In genomic region chr9:7154003-7154619, GRCh38 we compare ENCODE assay signal across 15 cellular contexts.
A peak's percentile ranks its signal among the peaks of the same experiment; 100 is the strongest.
DNase-seq lines count a peak whose midpoint lies in the region; ATAC-seq, FAIRE-seq and TF ChIP-seq lines count a peak whose summit lies in the region.
"Had no signal": no experiment of that assay in that cellular context is flagged by ENCODE, and none has a peak within 500 bp of the region (broad histone marks: within the 10 kb centered on the region; RNA-seq: fewer than 3 reads in every experiment).

No MANE protein-coding gene starts in this region.

- H3K4me3 Mint-ChIP-seq in activated B cell treated with CpG ODN at 0.5 μM for 24 hours: no peak overlapping the region
- no peak overlapping the region for H3K4me3 Mint-ChIP-seq in stimulated activated memory B cell treated with anti-CD40 and anti-IgM and Interleukin-4, amounts not matched to agents 10 μg/mL and 1 μg/mL and 100 μg/mL, for 72 hours
- H3K4me3 Mint-ChIP-seq: B cell; CD8-positive, alpha-beta T cell had no signal

- DNase-seq in cardiac muscle cell (ENCODE audit: low read depth in 1 of 2, low spot score in 1 of 2) (no peak), left ventricle myocardium inferior (no peak), activated B cell treated with CpG ODN at 0.5 μM for 24 hours (no peak), heart right ventricle (no peak), D721Med (ENCODE audit: insufficient read length, low spot score) (no peak), coronary artery (ENCODE audit: low spot score) (no peak)
- no peak for DNase-seq in activated T-cell treated with anti-CD3 and anti-CD28 coated beads, Interleukin-2, amount 50 U/mL, for 48 hours
- DNase-seq: CD8-positive, alpha-beta T cell; H7; NCI-H1092; NCI-H187; NCI-H510A had no signal

- H3K4me1 Mint-ChIP-seq in activated B cell treated with CpG ODN at 0.5 μM for 24 hours: peaks cover 22% of the 10 kb centered on the region
- H3K4me1 Mint-ChIP-seq in stimulated activated memory B cell treated with anti-CD40 and anti-IgM and Interleukin-4, amounts not matched to agents 10 μg/mL and 1 μg/mL and 100 μg/mL, for 72 hours: peaks cover 20% of the 10 kb centered on the region

- 57 to 64% methylated on average over 9 of the region's 9 CpGs for WGBS in heart right ventricle, 2 donors

- peaks cover 69% of the 10 kb centered on the region for H3K36me3 Mint-ChIP-seq in activated B cell treated with CpG ODN at 0.5 μM for 24 hours (ENCODE audit: low read depth)
- H3K36me3 Mint-ChIP-seq in stimulated activated memory B cell treated with anti-CD40 and anti-IgM and Interleukin-4, amounts not matched to agents 10 μg/mL and 1 μg/mL and 100 μg/mL, for 72 hours: peaks cover 83% of the 10 kb centered on the region

- H3K4me1 ChIP-seq in cardiac muscle cell (ENCODE audit: low read depth) (peaks cover 47% of the 10 kb centered on the region), left ventricle myocardium inferior (peaks cover 34% of the 10 kb centered on the region), heart right ventricle (peaks cover 0 to 41% (median 16%) of the 10 kb centered on the region in 9 donors)

- no peak overlapping the region for H3K4me3 ChIP-seq in cardiac muscle cell
- H3K4me3 ChIP-seq in left ventricle myocardium inferior: no peak overlapping the region
- H3K4me3 ChIP-seq in heart right ventricle: no peak overlapping the region
- H3K4me3 ChIP-seq in coronary artery: no peak overlapping the region

- FAIRE-seq in D721Med (lab: Jason Lieb, UNC): no peak

- no peak for ATAC-seq in activated B cell treated with CpG ODN at 0.5 μM for 24 hours (ENCODE audit: low read depth)
- ATAC-seq in heart right ventricle: peak in 5 of 8 donors; percentile 19 to 60 (median 39)
- no peak for ATAC-seq in stimulated activated memory B cell treated with anti-CD40 and anti-IgM and Interleukin-4, amounts not matched to agents 10 μg/mL and 1 μg/mL and 100 μg/mL, for 72 hours
- ATAC-seq: CD8-positive, alpha-beta T cell had no signal

- TF ChIP-seq CTCF in cardiac muscle cell (IDR thresholded peaks at IDR 0.05; ENCODE audit: low read depth, low read length) (no peak), left ventricle myocardium inferior (IDR thresholded peaks at IDR 0.05; ENCODE audit: borderline replicate concordance) (no peak), activated B cell treated with CpG ODN at 0.5 μM for 24 hours (IDR thresholded peaks at IDR 0.05) (no peak), heart right ventricle (IDR thresholded peaks at IDR 0.05) (no peak), D721Med (IDR thresholded peaks at IDR 0.05; ENCODE audit: insufficient read depth, missing control alignments) (no peak), coronary artery (IDR thresholded peaks at IDR 0.05) (no peak)

- H3K27ac Mint-ChIP-seq in activated B cell treated with CpG ODN at 0.5 μM for 24 hours: peak overlapping the region; percentile 42
- peak overlapping the region; percentile 18 for H3K27ac Mint-ChIP-seq in stimulated activated memory B cell treated with anti-CD40 and anti-IgM and Interleukin-4, amounts not matched to agents 10 μg/mL and 1 μg/mL and 100 μg/mL, for 72 hours
- H3K27ac Mint-ChIP-seq: B cell had no signal

- H3K9me3 ChIP-seq in cardiac muscle cell (ENCODE audit: low read depth): no peaks in the 10 kb centered on the region
- H3K9me3 ChIP-seq in left ventricle myocardium inferior (replicated peaks): peaks cover 5% of the 10 kb centered on the region
- H3K9me3 ChIP-seq in heart right ventricle: peaks cover 0 to 9% (median 0%) of the 10 kb centered on the region in 11 donors

- no peaks in the 10 kb centered on the region for H3K9me3 Mint-ChIP-seq in activated B cell treated with CpG ODN at 0.5 μM for 24 hours
- peaks cover 3% of the 10 kb centered on the region for H3K9me3 Mint-ChIP-seq in stimulated activated memory B cell treated with anti-CD40 and anti-IgM and Interleukin-4, amounts not matched to agents 10 μg/mL and 1 μg/mL and 100 μg/mL, for 72 hours
- H3K9me3 Mint-ChIP-seq: CD8-positive, alpha-beta T cell had no signal

- no peaks in the 10 kb centered on the region for H3K27me3 Mint-ChIP-seq in activated B cell treated with CpG ODN at 0.5 μM for 24 hours
- no peaks in the 10 kb centered on the region for H3K27me3 Mint-ChIP-seq in stimulated activated memory B cell treated with anti-CD40 and anti-IgM and Interleukin-4, amounts not matched to agents 10 μg/mL and 1 μg/mL and 100 μg/mL, for 72 hours
- H3K27me3 Mint-ChIP-seq: B cell had no signal

- POLR2A ChIA-PET in activated B cell treated with CpG ODN at 0.5 μM for 24 hours (lab: Charles Lee): no interaction called here

- H3K27me3 ChIP-seq in cardiac muscle cell (no peaks in the 10 kb centered on the region), left ventricle myocardium inferior (ENCODE audit: low read depth) (no peaks in the 10 kb centered on the region), heart right ventricle (no peaks in the 10 kb centered on the region)

- CTCF ChIA-PET in activated B cell treated with CpG ODN at 0.5 μM for 24 hours (lab: Charles Lee): no interaction called here

- intact Hi-C loops in left ventricle myocardium inferior (cut with micrococcal nuclease): no loop called here
- intact Hi-C loops in activated B cell treated with CpG ODN at 0.5 μM for 24 hours (cut with micrococcal nuclease): no loop called here
- intact Hi-C loops in heart right ventricle (cut with DNase I): no loop called here

- H3K27ac ChIP-seq in cardiac muscle cell: peak overlapping the region; percentile 82
- no peak overlapping the region for H3K27ac ChIP-seq in left ventricle myocardium inferior (replicated peaks)
- no peak overlapping the region for H3K27ac ChIP-seq in heart right ventricle
- no peak overlapping the region for H3K27ac ChIP-seq in coronary artery
- H3K27ac ChIP-seq: KMS-11 had no signal

- H3K36me3 ChIP-seq in cardiac muscle cell: no peaks in the 10 kb centered on the region
- H3K36me3 ChIP-seq in left ventricle myocardium inferior: no peaks in the 10 kb centered on the region
- H3K36me3 ChIP-seq in heart right ventricle: no peaks in the 10 kb centered on the region

Comparison
In these comparisons a context has a peak if more than half of its experiments do, and no peak if none do; other contexts are left out.
1. ATAC-seq: peak in heart right ventricle (5 of 8); none in activated B cell treated with CpG ODN at 0.5 μM for 24 hours (single experiment) and stimulated activated memory B cell treated with anti-CD40 and anti-IgM and Interleukin-4, amounts not matched to agents 10 μg/mL and 1 μg/mL and 100 μg/mL, for 72 hours (single experiment).